1 cellular context compared by ENCODE assay signal in the genomic region with DNA sequence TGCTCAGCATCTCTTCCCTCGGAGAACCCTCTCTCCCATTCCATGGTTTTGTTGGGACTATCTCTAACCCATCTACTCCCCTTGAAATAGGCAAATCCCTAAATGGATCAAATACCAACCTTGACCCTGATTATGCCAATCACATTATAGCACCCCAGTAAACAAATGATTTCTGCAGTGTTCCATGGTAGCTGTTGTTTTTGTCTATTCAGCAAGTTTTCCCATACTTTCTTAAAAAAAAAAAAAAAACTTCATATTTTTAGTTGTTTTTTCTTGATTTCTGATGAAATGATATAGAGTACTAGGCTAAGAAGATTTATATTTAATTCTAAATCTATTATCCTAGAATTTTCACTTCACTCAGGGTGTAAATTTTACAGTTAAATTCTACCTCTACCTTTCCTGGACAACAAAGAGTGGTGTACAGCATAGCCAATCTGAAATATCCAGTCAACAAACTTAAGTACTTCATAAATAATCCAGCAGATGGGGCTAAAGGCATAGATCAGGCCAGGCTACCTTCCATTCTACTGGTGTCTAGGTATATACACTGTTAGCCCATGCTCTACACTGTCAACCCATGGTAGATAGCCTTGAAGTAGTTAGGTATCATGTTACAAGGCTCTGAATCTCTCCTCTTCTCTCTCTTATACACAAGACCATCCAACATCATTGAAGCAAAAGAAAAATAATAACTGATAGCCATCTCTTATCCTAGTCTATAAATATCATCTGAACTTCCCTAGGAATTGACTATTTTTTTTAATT.
A peak's percentile ranks its signal among the peaks of the same experiment; 100 is the strongest.
TF ChIP-seq lines count a peak whose summit lies in the region.

No MANE protein-coding gene starts in this region.

TF ChIP-seq in GM12878, 131 proteins besides CTCF, POLR2A, EP300 and RAD21 (continued from another document and continues in another):
- TF ChIP-seq, protein P1, sequence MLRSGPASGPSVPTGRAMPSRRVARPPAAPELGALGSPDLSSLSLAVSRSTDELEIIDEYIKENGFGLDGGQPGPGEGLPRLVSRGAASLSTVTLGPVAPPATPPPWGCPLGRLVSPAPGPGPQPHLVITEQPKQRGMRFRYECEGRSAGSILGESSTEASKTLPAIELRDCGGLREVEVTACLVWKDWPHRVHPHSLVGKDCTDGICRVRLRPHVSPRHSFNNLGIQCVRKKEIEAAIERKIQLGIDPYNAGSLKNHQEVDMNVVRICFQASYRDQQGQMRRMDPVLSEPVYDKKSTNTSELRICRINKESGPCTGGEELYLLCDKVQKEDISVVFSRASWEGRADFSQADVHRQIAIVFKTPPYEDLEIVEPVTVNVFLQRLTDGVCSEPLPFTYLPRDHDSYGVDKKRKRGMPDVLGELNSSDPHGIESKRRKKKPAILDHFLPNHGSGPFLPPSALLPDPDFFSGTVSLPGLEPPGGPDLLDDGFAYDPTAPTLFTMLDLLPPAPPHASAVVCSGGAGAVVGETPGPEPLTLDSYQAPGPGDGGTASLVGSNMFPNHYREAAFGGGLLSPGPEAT (IDR thresholded peaks at IDR 0.05; ENCODE audit: low read depth), result no peak
- TF ChIP-seq SIX5 (IDR thresholded peaks at IDR 0.05; ENCODE audit: low read depth, low read length, severe bottlenecking) (no peak), RFX5 (IDR thresholded peaks at IDR 0.05; ENCODE audit: low read depth, low read length) (no peak), STAT1 (conservative IDR thresholded peaks at IDR 0.05) (no peak), TCF12 (IDR thresholded peaks at IDR 0.05; ENCODE audit: low read depth, low read length) (no peak), SREBF1 (IDR thresholded peaks at IDR 0.05; ENCODE audit: low read length) (no peak), CBX3 (IDR thresholded peaks at IDR 0.05; ENCODE audit: borderline replicate concordance, low read depth) (no peak), SUPT20H (IDR thresholded peaks at IDR 0.05; ENCODE audit: borderline replicate concordance, control insufficient read depth, low read depth, low read length) (no peak), ESRRA (IDR thresholded peaks at IDR 0.05; ENCODE audit: low read length) (no peak), ZSCAN29 (IDR thresholded peaks at IDR 0.05) (no peak), ASH2L (IDR thresholded peaks at IDR 0.05; ENCODE audit: borderline replicate concordance, low read depth) (no peak), CEBPB (IDR thresholded peaks at IDR 0.05; ENCODE audit: borderline replicate concordance in 1 of 2, low read depth in 2 of 2, low read length in 2 of 2) (no peak), RB1 (IDR thresholded peaks at IDR 0.05; ENCODE audit: borderline replicate concordance) (peak; percentile 34; the same call in 1 of the 2 replicates), SMC3 (IDR thresholded peaks at IDR 0.05; ENCODE audit: borderline replicate concordance, low read length) (peak; percentile 69; the same call in 1 of the 2 replicates), ZNF24 (IDR thresholded peaks at IDR 0.05) (no peak), SMARCA5 (IDR thresholded peaks at IDR 0.05) (peak; percentile 69; the same call in 1 of the 2 replicates), TARDBP (IDR thresholded peaks at IDR 0.05; ENCODE audit: borderline replicate concordance) (no peak), MXI1 (IDR thresholded peaks at IDR 0.05; ENCODE audit: low read depth, low read length) (peak; percentile 79; the same call in 1 of the 2 replicates), CHD2 (IDR thresholded peaks at IDR 0.05; ENCODE audit: borderline replicate concordance, low read depth, low read length) (no peak), SMAD5 (IDR thresholded peaks at IDR 0.05; ENCODE audit: low read depth) (no peak)
- TF ChIP-seq, protein P2, sequence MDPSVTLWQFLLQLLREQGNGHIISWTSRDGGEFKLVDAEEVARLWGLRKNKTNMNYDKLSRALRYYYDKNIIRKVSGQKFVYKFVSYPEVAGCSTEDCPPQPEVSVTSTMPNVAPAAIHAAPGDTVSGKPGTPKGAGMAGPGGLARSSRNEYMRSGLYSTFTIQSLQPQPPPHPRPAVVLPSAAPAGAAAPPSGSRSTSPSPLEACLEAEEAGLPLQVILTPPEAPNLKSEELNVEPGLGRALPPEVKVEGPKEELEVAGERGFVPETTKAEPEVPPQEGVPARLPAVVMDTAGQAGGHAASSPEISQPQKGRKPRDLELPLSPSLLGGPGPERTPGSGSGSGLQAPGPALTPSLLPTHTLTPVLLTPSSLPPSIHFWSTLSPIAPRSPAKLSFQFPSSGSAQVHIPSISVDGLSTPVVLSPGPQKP (IDR thresholded peaks at IDR 0.05; ENCODE audit: low read depth, low read length), result no peak
- TF ChIP-seq, protein P3, sequence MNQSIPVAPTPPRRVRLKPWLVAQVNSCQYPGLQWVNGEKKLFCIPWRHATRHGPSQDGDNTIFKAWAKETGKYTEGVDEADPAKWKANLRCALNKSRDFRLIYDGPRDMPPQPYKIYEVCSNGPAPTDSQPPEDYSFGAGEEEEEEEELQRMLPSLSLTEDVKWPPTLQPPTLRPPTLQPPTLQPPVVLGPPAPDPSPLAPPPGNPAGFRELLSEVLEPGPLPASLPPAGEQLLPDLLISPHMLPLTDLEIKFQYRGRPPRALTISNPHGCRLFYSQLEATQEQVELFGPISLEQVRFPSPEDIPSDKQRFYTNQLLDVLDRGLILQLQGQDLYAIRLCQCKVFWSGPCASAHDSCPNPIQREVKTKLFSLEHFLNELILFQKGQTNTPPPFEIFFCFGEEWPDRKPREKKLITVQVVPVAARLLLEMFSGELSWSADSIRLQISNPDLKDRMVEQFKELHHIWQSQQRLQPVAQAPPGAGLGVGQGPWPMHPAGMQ (IDR thresholded peaks at IDR 0.05; ENCODE audit: borderline replicate concordance), result no peak
- TF ChIP-seq, protein P4, sequence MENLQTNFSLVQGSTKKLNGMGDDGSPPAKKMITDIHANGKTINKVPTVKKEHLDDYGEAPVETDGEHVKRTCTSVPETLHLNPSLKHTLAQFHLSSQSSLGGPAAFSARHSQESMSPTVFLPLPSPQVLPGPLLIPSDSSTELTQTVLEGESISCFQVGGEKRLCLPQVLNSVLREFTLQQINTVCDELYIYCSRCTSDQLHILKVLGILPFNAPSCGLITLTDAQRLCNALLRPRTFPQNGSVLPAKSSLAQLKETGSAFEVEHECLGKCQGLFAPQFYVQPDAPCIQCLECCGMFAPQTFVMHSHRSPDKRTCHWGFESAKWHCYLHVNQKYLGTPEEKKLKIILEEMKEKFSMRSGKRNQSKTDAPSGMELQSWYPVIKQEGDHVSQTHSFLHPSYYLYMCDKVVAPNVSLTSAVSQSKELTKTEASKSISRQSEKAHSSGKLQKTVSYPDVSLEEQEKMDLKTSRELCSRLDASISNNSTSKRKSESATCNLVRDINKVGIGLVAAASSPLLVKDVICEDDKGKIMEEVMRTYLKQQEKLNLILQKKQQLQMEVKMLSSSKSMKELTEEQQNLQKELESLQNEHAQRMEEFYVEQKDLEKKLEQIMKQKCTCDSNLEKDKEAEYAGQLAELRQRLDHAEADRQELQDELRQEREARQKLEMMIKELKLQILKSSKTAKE (IDR thresholded peaks at IDR 0.05; ENCODE audit: low read depth, poor library complexity, severe bottlenecking), result peak; percentile 32
- TF ChIP-seq, protein P5, sequence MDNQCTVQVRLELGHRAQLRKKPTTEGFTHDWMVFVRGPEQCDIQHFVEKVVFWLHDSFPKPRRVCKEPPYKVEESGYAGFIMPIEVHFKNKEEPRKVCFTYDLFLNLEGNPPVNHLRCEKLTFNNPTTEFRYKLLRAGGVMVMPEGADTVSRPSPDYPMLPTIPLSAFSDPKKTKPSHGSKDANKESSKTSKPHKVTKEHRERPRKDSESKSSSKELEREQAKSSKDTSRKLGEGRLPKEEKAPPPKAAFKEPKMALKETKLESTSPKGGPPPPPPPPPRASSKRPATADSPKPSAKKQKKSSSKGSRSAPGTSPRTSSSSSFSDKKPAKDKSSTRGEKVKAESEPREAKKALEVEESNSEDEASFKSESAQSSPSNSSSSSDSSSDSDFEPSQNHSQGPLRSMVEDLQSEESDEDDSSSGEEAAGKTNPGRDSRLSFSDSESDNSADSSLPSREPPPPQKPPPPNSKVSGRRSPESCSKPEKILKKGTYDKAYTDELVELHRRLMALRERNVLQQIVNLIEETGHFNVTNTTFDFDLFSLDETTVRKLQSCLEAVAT (IDR thresholded peaks at IDR 0.05), result no peak
- TF ChIP-seq, protein P6, sequence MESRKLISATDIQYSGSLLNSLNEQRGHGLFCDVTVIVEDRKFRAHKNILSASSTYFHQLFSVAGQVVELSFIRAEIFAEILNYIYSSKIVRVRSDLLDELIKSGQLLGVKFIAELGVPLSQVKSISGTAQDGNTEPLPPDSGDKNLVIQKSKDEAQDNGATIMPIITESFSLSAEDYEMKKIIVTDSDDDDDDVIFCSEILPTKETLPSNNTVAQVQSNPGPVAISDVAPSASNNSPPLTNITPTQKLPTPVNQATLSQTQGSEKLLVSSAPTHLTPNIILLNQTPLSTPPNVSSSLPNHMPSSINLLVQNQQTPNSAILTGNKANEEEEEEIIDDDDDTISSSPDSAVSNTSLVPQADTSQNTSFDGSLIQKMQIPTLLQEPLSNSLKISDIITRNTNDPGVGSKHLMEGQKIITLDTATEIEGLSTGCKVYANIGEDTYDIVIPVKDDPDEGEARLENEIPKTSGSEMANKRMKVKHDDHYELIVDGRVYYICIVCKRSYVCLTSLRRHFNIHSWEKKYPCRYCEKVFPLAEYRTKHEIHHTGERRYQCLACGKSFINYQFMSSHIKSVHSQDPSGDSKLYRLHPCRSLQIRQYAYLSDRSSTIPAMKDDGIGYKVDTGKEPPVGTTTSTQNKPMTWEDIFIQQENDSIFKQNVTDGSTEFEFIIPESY (IDR thresholded peaks at IDR 0.05), result no peak
- TF ChIP-seq, protein P7, sequence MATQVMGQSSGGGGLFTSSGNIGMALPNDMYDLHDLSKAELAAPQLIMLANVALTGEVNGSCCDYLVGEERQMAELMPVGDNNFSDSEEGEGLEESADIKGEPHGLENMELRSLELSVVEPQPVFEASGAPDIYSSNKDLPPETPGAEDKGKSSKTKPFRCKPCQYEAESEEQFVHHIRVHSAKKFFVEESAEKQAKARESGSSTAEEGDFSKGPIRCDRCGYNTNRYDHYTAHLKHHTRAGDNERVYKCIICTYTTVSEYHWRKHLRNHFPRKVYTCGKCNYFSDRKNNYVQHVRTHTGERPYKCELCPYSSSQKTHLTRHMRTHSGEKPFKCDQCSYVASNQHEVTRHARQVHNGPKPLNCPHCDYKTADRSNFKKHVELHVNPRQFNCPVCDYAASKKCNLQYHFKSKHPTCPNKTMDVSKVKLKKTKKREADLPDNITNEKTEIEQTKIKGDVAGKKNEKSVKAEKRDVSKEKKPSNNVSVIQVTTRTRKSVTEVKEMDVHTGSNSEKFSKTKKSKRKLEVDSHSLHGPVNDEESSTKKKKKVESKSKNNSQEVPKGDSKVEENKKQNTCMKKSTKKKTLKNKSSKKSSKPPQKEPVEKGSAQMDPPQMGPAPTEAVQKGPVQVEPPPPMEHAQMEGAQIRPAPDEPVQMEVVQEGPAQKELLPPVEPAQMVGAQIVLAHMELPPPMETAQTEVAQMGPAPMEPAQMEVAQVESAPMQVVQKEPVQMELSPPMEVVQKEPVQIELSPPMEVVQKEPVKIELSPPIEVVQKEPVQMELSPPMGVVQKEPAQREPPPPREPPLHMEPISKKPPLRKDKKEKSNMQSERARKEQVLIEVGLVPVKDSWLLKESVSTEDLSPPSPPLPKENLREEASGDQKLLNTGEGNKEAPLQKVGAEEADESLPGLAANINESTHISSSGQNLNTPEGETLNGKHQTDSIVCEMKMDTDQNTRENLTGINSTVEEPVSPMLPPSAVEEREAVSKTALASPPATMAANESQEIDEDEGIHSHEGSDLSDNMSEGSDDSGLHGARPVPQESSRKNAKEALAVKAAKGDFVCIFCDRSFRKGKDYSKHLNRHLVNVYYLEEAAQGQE (IDR thresholded peaks at IDR 0.05; ENCODE audit: low read depth, low read length), result no peak
- TF ChIP-seq, protein P8, sequence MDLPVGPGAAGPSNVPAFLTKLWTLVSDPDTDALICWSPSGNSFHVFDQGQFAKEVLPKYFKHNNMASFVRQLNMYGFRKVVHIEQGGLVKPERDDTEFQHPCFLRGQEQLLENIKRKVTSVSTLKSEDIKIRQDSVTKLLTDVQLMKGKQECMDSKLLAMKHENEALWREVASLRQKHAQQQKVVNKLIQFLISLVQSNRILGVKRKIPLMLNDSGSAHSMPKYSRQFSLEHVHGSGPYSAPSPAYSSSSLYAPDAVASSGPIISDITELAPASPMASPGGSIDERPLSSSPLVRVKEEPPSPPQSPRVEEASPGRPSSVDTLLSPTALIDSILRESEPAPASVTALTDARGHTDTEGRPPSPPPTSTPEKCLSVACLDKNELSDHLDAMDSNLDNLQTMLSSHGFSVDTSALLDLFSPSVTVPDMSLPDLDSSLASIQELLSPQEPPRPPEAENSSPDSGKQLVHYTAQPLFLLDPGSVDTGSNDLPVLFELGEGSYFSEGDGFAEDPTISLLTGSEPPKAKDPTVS (IDR thresholded peaks at IDR 0.05; ENCODE audit: low read depth, low read length), result no peak
- TF ChIP-seq, protein P9, sequence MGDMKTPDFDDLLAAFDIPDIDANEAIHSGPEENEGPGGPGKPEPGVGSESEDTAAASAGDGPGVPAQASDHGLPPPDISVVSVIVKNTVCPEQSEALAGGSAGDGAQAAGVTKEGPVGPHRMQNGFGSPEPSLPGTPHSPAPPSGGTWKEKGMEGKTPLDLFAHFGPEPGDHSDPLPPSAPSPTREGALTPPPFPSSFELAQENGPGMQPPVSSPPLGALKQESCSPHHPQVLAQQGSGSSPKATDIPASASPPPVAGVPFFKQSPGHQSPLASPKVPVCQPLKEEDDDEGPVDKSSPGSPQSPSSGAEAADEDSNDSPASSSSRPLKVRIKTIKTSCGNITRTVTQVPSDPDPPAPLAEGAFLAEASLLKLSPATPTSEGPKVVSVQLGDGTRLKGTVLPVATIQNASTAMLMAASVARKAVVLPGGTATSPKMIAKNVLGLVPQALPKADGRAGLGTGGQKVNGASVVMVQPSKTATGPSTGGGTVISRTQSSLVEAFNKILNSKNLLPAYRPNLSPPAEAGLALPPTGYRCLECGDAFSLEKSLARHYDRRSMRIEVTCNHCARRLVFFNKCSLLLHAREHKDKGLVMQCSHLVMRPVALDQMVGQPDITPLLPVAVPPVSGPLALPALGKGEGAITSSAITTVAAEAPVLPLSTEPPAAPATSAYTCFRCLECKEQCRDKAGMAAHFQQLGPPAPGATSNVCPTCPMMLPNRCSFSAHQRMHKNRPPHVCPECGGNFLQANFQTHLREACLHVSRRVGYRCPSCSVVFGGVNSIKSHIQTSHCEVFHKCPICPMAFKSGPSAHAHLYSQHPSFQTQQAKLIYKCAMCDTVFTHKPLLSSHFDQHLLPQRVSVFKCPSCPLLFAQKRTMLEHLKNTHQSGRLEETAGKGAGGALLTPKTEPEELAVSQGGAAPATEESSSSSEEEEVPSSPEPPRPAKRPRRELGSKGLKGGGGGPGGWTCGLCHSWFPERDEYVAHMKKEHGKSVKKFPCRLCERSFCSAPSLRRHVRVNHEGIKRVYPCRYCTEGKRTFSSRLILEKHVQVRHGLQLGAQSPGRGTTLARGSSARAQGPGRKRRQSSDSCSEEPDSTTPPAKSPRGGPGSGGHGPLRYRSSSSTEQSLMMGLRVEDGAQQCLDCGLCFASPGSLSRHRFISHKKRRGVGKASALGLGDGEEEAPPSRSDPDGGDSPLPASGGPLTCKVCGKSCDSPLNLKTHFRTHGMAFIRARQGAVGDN (IDR thresholded peaks at IDR 0.05), result no peak
